17 cellular contexts compared by ENCODE assay signal in the genomic region with DNA sequence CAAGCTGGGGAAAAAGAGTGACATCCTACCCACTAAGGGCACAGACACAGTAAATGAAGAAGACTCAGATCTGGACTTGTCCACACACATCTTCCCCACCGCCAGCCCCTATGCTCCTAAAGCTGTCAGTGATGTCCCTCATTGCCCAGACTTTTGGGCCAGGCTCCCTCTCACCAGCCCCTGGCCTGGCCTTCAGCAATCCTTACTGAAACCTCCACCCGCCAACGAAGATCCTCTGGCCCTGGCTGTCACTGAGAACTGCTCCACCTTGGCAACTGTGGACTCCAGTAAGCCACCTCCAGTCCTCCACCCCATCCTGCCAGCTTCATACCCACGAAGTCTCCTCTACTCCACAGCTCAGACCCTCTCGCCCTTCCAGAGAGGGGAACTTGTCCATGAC. TPM values are rescaled to one million over a fixed set of nuclear protein-coding genes. Genes with fewer than 3 reads are reported as not detected.
A peak's percentile ranks its signal among the peaks of the same experiment; 100 is the strongest.
DNase-seq lines count a peak whose midpoint lies in the region; ATAC-seq and TF ChIP-seq lines count a peak whose summit lies in the region.
"Had no signal": no experiment of that assay in that cellular context is flagged by ENCODE, and none has a peak within 500 bp of the region (broad histone marks: within the 10 kb centered on the region; RNA-seq: fewer than 3 reads in every experiment).

No MANE protein-coding gene starts in this region.

- H3K36me3 ChIP-seq in lower lobe of right lung, result no peaks in the 10 kb centered on the region
- no peaks in the 10 kb centered on the region for H3K36me3 ChIP-seq in spleen

- H3K4me1 ChIP-seq in lower lobe of right lung (peaks cover 19% of the 10 kb centered on the region), spleen (peaks cover 0 to 61% (median 33%) of the 10 kb centered on the region in 6 donors)

- intact Hi-C loops in lower lobe of right lung (cut with DNase I), result no loop called here
- intact Hi-C loops in spleen (cut with DNase I; ENCODE audit: low total_unique reads), result no loop called here

- H3K9me3 ChIP-seq in lower lobe of right lung (no peaks in the 10 kb centered on the region), spleen (no peaks in the 10 kb centered on the region)
- H3K9me3 ChIP-seq: BLaER1 treated with 17β-estradiol and CSF1 and Interleukin-3, amounts not matched to agents 10 nM and 100 nM had no signal

- H3K27ac ChIP-seq in lower lobe of right lung (no peak overlapping the region), spleen (no peak overlapping the region)

- DNase-seq in activated T-cell treated with anti-CD3 and anti-CD28 coated beads, Interleukin-2, amount 50 U/mL, for 24 hours, result no peak
- no peak for DNase-seq in activated T-cell treated with anti-CD3 and anti-CD28 coated beads, Interleukin-2, amount 50 U/mL, for 48 hours
- peak; percentile 22 for DNase-seq in lower lobe of right lung
- DNase-seq in spleen, result peak; percentile 40
- DNase-seq in NCI-H345 (lab: John Stamatoyannopoulos, UW), result no peak
- DNase-seq: ACHN; Calu3; CD4-positive, CD25-positive, alpha-beta regulatory T cell; DMS 273 treated with DMSO at 0.1 percent for 48 hours; DMS79; IMR-90 had no signal

- H3K36me3 Mint-ChIP-seq in activated T-cell treated with anti-CD3 and anti-CD28 coated beads, Interleukin-2, amount 50 U/mL, for 24 hours (ENCODE audit: low read depth), result no peaks in the 10 kb centered on the region
- H3K36me3 Mint-ChIP-seq in activated T-helper 17 cell treated with anti-CD3 and anti-CD28 coated beads, Interleukin-2, amount 50 U/mL, for 72 hours (ENCODE audit: low read depth), result no peaks in the 10 kb centered on the region
- H3K36me3 Mint-ChIP-seq: CD4-positive, CD25-positive, alpha-beta regulatory T cell had no signal

- H3K4me3 Mint-ChIP-seq in activated T-cell treated with anti-CD3 and anti-CD28 coated beads, Interleukin-2, amount 50 U/mL, for 24 hours, result no peak overlapping the region
- no peak overlapping the region for H3K4me3 Mint-ChIP-seq in activated T-helper 17 cell treated with anti-CD3 and anti-CD28 coated beads, Interleukin-2, amount 50 U/mL, for 72 hours

- no peaks in the 10 kb centered on the region for H3K27me3 Mint-ChIP-seq in activated T-cell treated with anti-CD3 and anti-CD28 coated beads, Interleukin-2, amount 50 U/mL, for 24 hours
- H3K27me3 Mint-ChIP-seq in activated T-helper 17 cell treated with anti-CD3 and anti-CD28 coated beads, Interleukin-2, amount 50 U/mL, for 72 hours, result no peaks in the 10 kb centered on the region

- peaks cover 5% of the 10 kb centered on the region for H3K27me3 ChIP-seq in lower lobe of right lung (ENCODE audit: low read depth)
- H3K27me3 ChIP-seq in spleen (replicated peaks in 1 of 7), result peaks cover 0 to 37% (median 4%) of the 10 kb centered on the region in 7 donors
- H3K27me3 ChIP-seq: BLaER1 treated with 17β-estradiol and CSF1 and Interleukin-3, amounts not matched to agents 10 nM and 100 nM had no signal

- TF ChIP-seq CTCF in lower lobe of right lung (IDR thresholded peaks at IDR 0.05), result no peak
- no peak for TF ChIP-seq CTCF in spleen (IDR thresholded peaks at IDR 0.05 in 8 of 11, conservative IDR thresholded peaks at IDR 0.05 in 3 of 11)

- peak overlapping the region; percentile 3 for H3K27ac Mint-ChIP-seq in activated T-cell treated with anti-CD3 and anti-CD28 coated beads, Interleukin-2, amount 50 U/mL, for 24 hours
- H3K27ac Mint-ChIP-seq in activated T-helper 17 cell treated with anti-CD3 and anti-CD28 coated beads, Interleukin-2, amount 50 U/mL, for 72 hours, result peak overlapping the region; percentile 0
- H3K27ac Mint-ChIP-seq: CD4-positive, CD25-positive, alpha-beta regulatory T cell had no signal

- TF ChIP-seq POLR2A in spleen (IDR thresholded peaks at IDR 0.05), result no peak

- WGBS in spleen, 5 donors, result 79 to 91% (median 89%) methylated on average over 5 of the region's 5 CpGs

- H3K4me1 Mint-ChIP-seq in activated T-cell treated with anti-CD3 and anti-CD28 coated beads, Interleukin-2, amount 50 U/mL, for 24 hours (ENCODE audit: low read depth), result peaks cover 38% of the 10 kb centered on the region
- peaks cover 23% of the 10 kb centered on the region for H3K4me1 Mint-ChIP-seq in activated T-helper 17 cell treated with anti-CD3 and anti-CD28 coated beads, Interleukin-2, amount 50 U/mL, for 72 hours

- no peaks in the 10 kb centered on the region for H3K9me3 Mint-ChIP-seq in activated T-cell treated with anti-CD3 and anti-CD28 coated beads, Interleukin-2, amount 50 U/mL, for 24 hours
- H3K9me3 Mint-ChIP-seq in activated T-helper 17 cell treated with anti-CD3 and anti-CD28 coated beads, Interleukin-2, amount 50 U/mL, for 72 hours, result no peaks in the 10 kb centered on the region
- H3K9me3 Mint-ChIP-seq: CD4-positive, CD25-positive, alpha-beta regulatory T cell had no signal

- no peak for ATAC-seq in activated T-helper 17 cell treated with anti-CD3 and anti-CD28 coated beads, Interleukin-2, amount 50 U/mL, for 72 hours (replicated peaks)
- ATAC-seq in lower lobe of right lung, result no peak
- ATAC-seq in GM18502 (IDR thresholded peaks at IDR 0.05; ENCODE audit: poor library complexity, unreplicated experiment), result no peak
- no peak for ATAC-seq in GM18861 (IDR thresholded peaks at IDR 0.05; ENCODE audit: unreplicated experiment)
- ATAC-seq: GM12878 had no signal

- H3K4me3 ChIP-seq in lower lobe of right lung (no peak overlapping the region), spleen (no peak overlapping the region)
- H3K4me3 ChIP-seq: BLaER1 treated with 17β-estradiol and CSF1 and Interleukin-3, amounts not matched to agents 10 nM and 100 nM; GM12878 had no signal

RNA-seq across cellular contexts. Expression of a gene that starts 23.3 kb away (rescaled TPM):
- total RNA-seq in activated T-helper 17 cell treated with anti-CD3 and anti-CD28 coated beads, Interleukin-2, amount 50 U/mL, for 72 hours, result under 1 TPM; 0.50 to 0.53 TPM
- total RNA-seq in lower lobe of right lung (0.95 TPM), spleen (1 to 10 TPM in 6 of 7 donors, under 1 TPM in 1; 0.83 to 3.0 (median 1.6) TPM)
- polyA plus RNA-seq in spleen, result under 1 TPM; 0.20 to 0.51 (median 0.20) TPM
- total RNA-seq: Calu3, GM12878, HT-29 had no signal
- polyA plus RNA-seq: GM12878 had no signal

Comparison
In these comparisons a context has a peak if more than half of its experiments do, and no peak if none do; other contexts are left out.
1. DNase-seq: peak in lower lobe of right lung (single experiment) and spleen (single experiment); none in activated T-cell treated with anti-CD3 and anti-CD28 coated beads, Interleukin-2, amount 50 U/mL, for 24 hours (single experiment), activated T-cell treated with anti-CD3 and anti-CD28 coated beads, Interleukin-2, amount 50 U/mL, for 48 hours (0 of 2) and NCI-H345 (single experiment).